ENCODE assay signal across 22 cellular contexts in genomic region chr6:14571001-14571400, GRCh38.
DNase-seq lines count a peak whose midpoint lies in the region; ATAC-seq and TF ChIP-seq lines count a peak whose summit lies in the region.
"Had no signal": no experiment of that assay in that cellular context is flagged by ENCODE, and none has a peak within 500 bp of the region (broad histone marks: within the 10 kb centered on the region; RNA-seq: fewer than 3 reads in every experiment).

No MANE protein-coding gene starts in this region.

- H3K9me3 Mint-ChIP-seq in activated naive CD8-positive, alpha-beta T cell treated with anti-CD3 and anti-CD28 coated beads for 36 hours = peaks cover 2% of the 10 kb centered on the region
- H3K9me3 Mint-ChIP-seq in activated naive CD8-positive, alpha-beta T cell treated with anti-CD3 and anti-CD28 coated beads, Interleukin-2, amount 50 U/mL, for 24 hours = peaks cover 1% of the 10 kb centered on the region
- H3K9me3 Mint-ChIP-seq in stimulated activated memory B cell treated with anti-CD40 and anti-IgM and Interleukin-4, amounts not matched to agents 10 μg/mL and 1 μg/mL and 100 μg/mL, for 72 hours = peaks cover 4% of the 10 kb centered on the region
- no peaks in the 10 kb centered on the region for H3K9me3 Mint-ChIP-seq in glutamatergic neuron (ENCODE audit: unreplicated experiment)
- H3K9me3 Mint-ChIP-seq: CD8-positive, alpha-beta memory T cell had no signal

- ATAC-seq in activated naive CD8-positive, alpha-beta T cell treated with anti-CD3 and anti-CD28 coated beads, Interleukin-2, amount 50 U/mL, for 24 hours = no peak
- ATAC-seq in stimulated activated memory B cell treated with anti-CD40 and anti-IgM and Interleukin-4, amounts not matched to agents 10 μg/mL and 1 μg/mL and 100 μg/mL, for 72 hours = no peak
- ATAC-seq: GM12878 had no signal

- H3K4me1 Mint-ChIP-seq in activated naive CD8-positive, alpha-beta T cell treated with anti-CD3 and anti-CD28 coated beads for 36 hours = peaks cover 3% of the 10 kb centered on the region
- H3K4me1 Mint-ChIP-seq in activated naive CD8-positive, alpha-beta T cell treated with anti-CD3 and anti-CD28 coated beads, Interleukin-2, amount 50 U/mL, for 24 hours = peaks cover 6% of the 10 kb centered on the region
- peaks cover 31% of the 10 kb centered on the region for H3K4me1 Mint-ChIP-seq in stimulated activated memory B cell treated with anti-CD40 and anti-IgM and Interleukin-4, amounts not matched to agents 10 μg/mL and 1 μg/mL and 100 μg/mL, for 72 hours
- peaks cover 14% of the 10 kb centered on the region for H3K4me1 Mint-ChIP-seq in glutamatergic neuron (ENCODE audit: low read depth, unreplicated experiment)
- H3K4me1 Mint-ChIP-seq: CD4-positive, CD25-positive, alpha-beta regulatory T cell; CD8-positive, alpha-beta memory T cell had no signal

- TF ChIP-seq CTCF in glutamatergic neuron (IDR thresholded peaks at IDR 0.05; ENCODE audit: partially characterized antibody, unreplicated experiment) = no peak

- H3K27ac Mint-ChIP-seq in activated naive CD8-positive, alpha-beta T cell treated with anti-CD3 and anti-CD28 coated beads for 36 hours = peak overlapping the region; percentile 6
- H3K27ac Mint-ChIP-seq in activated naive CD8-positive, alpha-beta T cell treated with anti-CD3 and anti-CD28 coated beads, Interleukin-2, amount 50 U/mL, for 24 hours = no peak overlapping the region
- H3K27ac Mint-ChIP-seq in stimulated activated memory B cell treated with anti-CD40 and anti-IgM and Interleukin-4, amounts not matched to agents 10 μg/mL and 1 μg/mL and 100 μg/mL, for 72 hours = peak overlapping the region; percentile 42
- H3K27ac Mint-ChIP-seq in glutamatergic neuron (ENCODE audit: unreplicated experiment) = no peak overlapping the region
- H3K27ac Mint-ChIP-seq: CD14-positive monocyte; CD4-positive, alpha-beta memory T cell; CD4-positive, CD25-positive, alpha-beta regulatory T cell had no signal

- no peak overlapping the region for H3K4me3 Mint-ChIP-seq in activated naive CD8-positive, alpha-beta T cell treated with anti-CD3 and anti-CD28 coated beads for 36 hours
- no peak overlapping the region for H3K4me3 Mint-ChIP-seq in activated naive CD8-positive, alpha-beta T cell treated with anti-CD3 and anti-CD28 coated beads, Interleukin-2, amount 50 U/mL, for 24 hours
- H3K4me3 Mint-ChIP-seq in stimulated activated memory B cell treated with anti-CD40 and anti-IgM and Interleukin-4, amounts not matched to agents 10 μg/mL and 1 μg/mL and 100 μg/mL, for 72 hours = no peak overlapping the region
- H3K4me3 Mint-ChIP-seq in glutamatergic neuron (ENCODE audit: unreplicated experiment) = no peak overlapping the region
- H3K4me3 Mint-ChIP-seq: CD14-positive monocyte; CD4-positive, alpha-beta memory T cell; CD4-positive, CD25-positive, alpha-beta regulatory T cell; CD8-positive, alpha-beta memory T cell had no signal

- no peak for DNase-seq in activated naive CD8-positive, alpha-beta T cell treated with anti-CD3 and anti-CD28 coated beads for 36 hours
- DNase-seq in activated naive CD8-positive, alpha-beta T cell treated with anti-CD3 and anti-CD28 coated beads, Interleukin-2, amount 50 U/mL, for 24 hours = no peak
- no peak for DNase-seq in glutamatergic neuron
- no peak for DNase-seq in activated naive CD4-positive, alpha-beta T cell treated with anti-CD3 and anti-CD28 coated beads, Interleukin-2, amount 50 U/mL, for 16 hours
- DNase-seq: 8988T; ACHN; BE2C; C1 segment of cervical spinal cord; CD4-positive, alpha-beta memory T cell; CD4-positive, CD25-positive, alpha-beta regulatory T cell; CD8-positive, alpha-beta memory T cell; COR-L47; DMS 273 treated with DMSO at 0.1 percent for 48 hours; DMS153; DMS53; DMS79; DND-41; EL; GDM1 had no signal

- H3K36me3 Mint-ChIP-seq in activated naive CD8-positive, alpha-beta T cell treated with anti-CD3 and anti-CD28 coated beads for 36 hours = peaks cover 1% of the 10 kb centered on the region
- H3K36me3 Mint-ChIP-seq in activated naive CD8-positive, alpha-beta T cell treated with anti-CD3 and anti-CD28 coated beads, Interleukin-2, amount 50 U/mL, for 24 hours (ENCODE audit: low read depth) = no peaks in the 10 kb centered on the region
- H3K36me3 Mint-ChIP-seq in stimulated activated memory B cell treated with anti-CD40 and anti-IgM and Interleukin-4, amounts not matched to agents 10 μg/mL and 1 μg/mL and 100 μg/mL, for 72 hours = no peaks in the 10 kb centered on the region
- H3K36me3 Mint-ChIP-seq in glutamatergic neuron (ENCODE audit: unreplicated experiment) = no peaks in the 10 kb centered on the region
- H3K36me3 Mint-ChIP-seq: CD14-positive monocyte; CD4-positive, alpha-beta memory T cell; CD4-positive, CD25-positive, alpha-beta regulatory T cell had no signal

- no peaks in the 10 kb centered on the region for H3K27me3 Mint-ChIP-seq in activated naive CD8-positive, alpha-beta T cell treated with anti-CD3 and anti-CD28 coated beads for 36 hours
- H3K27me3 Mint-ChIP-seq in activated naive CD8-positive, alpha-beta T cell treated with anti-CD3 and anti-CD28 coated beads, Interleukin-2, amount 50 U/mL, for 24 hours = no peaks in the 10 kb centered on the region
- no peaks in the 10 kb centered on the region for H3K27me3 Mint-ChIP-seq in stimulated activated memory B cell treated with anti-CD40 and anti-IgM and Interleukin-4, amounts not matched to agents 10 μg/mL and 1 μg/mL and 100 μg/mL, for 72 hours
- H3K27me3 Mint-ChIP-seq in glutamatergic neuron (ENCODE audit: unreplicated experiment) = peaks cover 3% of the 10 kb centered on the region
- H3K27me3 Mint-ChIP-seq: CD4-positive, alpha-beta memory T cell; CD4-positive, CD25-positive, alpha-beta regulatory T cell had no signal

Comparison
In these comparisons a context has a peak if more than half of its experiments do, and no peak if none do; other contexts are left out.
1. H3K27ac Mint-ChIP-seq: peak in activated naive CD8-positive, alpha-beta T cell treated with anti-CD3 and anti-CD28 coated beads for 36 hours (single experiment) and stimulated activated memory B cell treated with anti-CD40 and anti-IgM and Interleukin-4, amounts not matched to agents 10 μg/mL and 1 μg/mL and 100 μg/mL, for 72 hours (single experiment); none in activated naive CD8-positive, alpha-beta T cell treated with anti-CD3 and anti-CD28 coated beads, Interleukin-2, amount 50 U/mL, for 24 hours (single experiment) and glutamatergic neuron (single experiment).